8 cellular contexts compared by ENCODE assay signal in genomic region chr14:54564071-54564798, GRCh38. TPM values are rescaled to one million over a fixed set of nuclear protein-coding genes. Genes with fewer than 3 reads are reported as not detected.
DNase-seq lines count a peak whose midpoint lies in the region; ATAC-seq, FAIRE-seq and TF ChIP-seq lines count a peak whose summit lies in the region.

No MANE protein-coding gene starts in this region.

- H3K27me3 Mint-ChIP-seq in MCF 10A (ENCODE audit: insufficient read depth, unreplicated experiment), result no peaks in the 10 kb centered on the region

- H3K27ac ChIP-seq in HepG2 (ENCODE audit: extremely low read length, insufficient read depth, low read length) (peak overlapping the region; percentile 97), tibial nerve (peak overlapping the region; percentile 98 to 100 (median 100))

- H3K4me3 ChIP-seq in HepG2 (replicated peaks in 1 of 3; ENCODE audit: insufficient read depth in 1 of 3, low read depth in 2 of 3, low read length in 3 of 3), result peak overlapping the region; percentile 73 to 93 (median 89)
- H3K4me3 ChIP-seq in tibial nerve, result peak overlapping the region; percentile 60 to 92 (median 87)

- H3K9me3 ChIP-seq in HepG2 (ENCODE audit: low read length), result no peaks in the 10 kb centered on the region
- no peaks in the 10 kb centered on the region for H3K9me3 ChIP-seq in tibial nerve

- TF ChIP-seq RAD21 in HepG2 (CRISPR knock-in tag; IDR thresholded peaks at IDR 0.05), result peak; percentile 33; the same call in 1 of the 2 replicates

- peak overlapping the region; percentile 94 for H3K4me2 ChIP-seq in HepG2 (ENCODE audit: low read depth, low read length)

- peaks cover 5% of the 10 kb centered on the region for H3K4me1 Mint-ChIP-seq in MCF 10A (ENCODE audit: insufficient read depth, unreplicated experiment)

- peak; percentile 40; the same call in 1 of the 2 replicates for TF ChIP-seq CTCF in GM12874 (IDR thresholded peaks at IDR 0.05; ENCODE audit: insufficient read depth, low read depth, low read length)
- TF ChIP-seq CTCF in MCF 10A (IDR thresholded peaks at IDR 0.05; ENCODE audit: unreplicated experiment), result peak; percentile 79
- peak; percentile 69 for TF ChIP-seq CTCF in HepG2 (CRISPR knock-in tag; IDR thresholded peaks at IDR 0.05)
- peak; percentile 73 to 87 (median 81) for TF ChIP-seq CTCF in tibial nerve (IDR thresholded peaks at IDR 0.05)

- H4K20me1 ChIP-seq in HepG2 (ENCODE audit: insufficient read depth, low read length), result peaks cover 10% of the 10 kb centered on the region; the same call in 1 of the 2 replicates

- H3K9ac ChIP-seq in HepG2 (ENCODE audit: insufficient read depth, low read depth, low read length), result peak overlapping the region; percentile 96

- BruUV-seq in MCF 10A (replicated peaks; lab: Mats Ljungman, UMichigan), result no TSS peak
- BruUV-seq in HepG2 (replicated peaks; lab: Mats Ljungman, UMichigan), result no TSS peak

- ATAC-seq in HepG2 (no peak), GM18498 (IDR thresholded peaks at IDR 0.05; ENCODE audit: unreplicated experiment) (no peak)

- H3K36me3 ChIP-seq in HepG2 (replicated peaks in 1 of 2; ENCODE audit: control insufficient read depth in 1 of 2, insufficient read depth in 2 of 2, low read length in 2 of 2), result peaks cover 0 to 2% of the 10 kb centered on the region in 2 experiments; a peak in 1 of 5 replicates
- no peaks in the 10 kb centered on the region for H3K36me3 ChIP-seq in tibial nerve

- peak; percentile 79 for FAIRE-seq in HepG2 (lab: Jason Lieb, UNC)

- CTCF ChIA-PET in MCF 10A (lab: Yijun Ruan, JAX), result interaction anchor here (0.6 to 8.6 kb wide), 38 partner anchors 10 to 509 kb away, joined by 3 to 113 read pairs (median 4); no protein-coding TSS in a partner anchor
- CTCF ChIA-PET in HepG2 (lab: Yijun Ruan, JAX; ENCODE audit: low intra/inter-chr PET ratio, low total read pairs), result interaction anchor here (0.6 to 5.1 kb wide), 7 partner anchors 79 to 293 kb away, joined by 3 to 39 read pairs (median 5); no protein-coding TSS in a partner anchor

- H3K9me3 Mint-ChIP-seq in MCF 10A (ENCODE audit: unreplicated experiment), result no peaks in the 10 kb centered on the region

- intact Hi-C loops in MCF 10A (cut with micrococcal nuclease), result loop anchor here (1.0 to 10.0 kb wide), 4 partner anchors 209 to 601 kb away; no protein-coding TSS in a partner anchor
- intact Hi-C loops in HepG2 (cut with micrococcal nuclease; ENCODE audit: unreplicated experiment), result loop anchor here (1.0 to 10.0 kb wide), 4 partner anchors 127 to 341 kb away; partner anchors contain the start of gene GCH1

- H3K36me3 Mint-ChIP-seq in MCF 10A (ENCODE audit: insufficient read depth, unreplicated experiment), result no peaks in the 10 kb centered on the region

- in situ Hi-C loops in HepG2 (cut with HindIII; ENCODE audit: extremely low pct_ligation_motif_present, low pct_unique_long_range_greater_than_20kb), result loop anchor here (10.0 kb wide), 1 partner anchor 241 kb away; no protein-coding TSS in a partner anchor

- WGBS in HepG2 (ENCODE audit: low lambda C conversion rate), result 1% methylated on average over 9 of the region's 9 CpGs
- 10 to 13% methylated on average over 9 of the region's 9 CpGs for WGBS in tibial nerve, 2 donors

- peak overlapping the region; percentile 87 for H3K4me3 Mint-ChIP-seq in MCF 10A (ENCODE audit: unreplicated experiment)

- H3K79me2 ChIP-seq in HepG2 (ENCODE audit: insufficient read depth, low read length), result peaks cover 25% of the 10 kb centered on the region

- POLR2A ChIA-PET in MCF 10A (lab: Yijun Ruan, JAX) (interaction anchor here (0.5 to 6.3 kb wide), 17 partner anchors 61 to 513 kb away, joined by 3 to 95 read pairs (median 4); partner anchors contain the start of genes SOCS4 and WDHD1), HepG2 (lab: Yijun Ruan, JAX) (interaction anchor here (0.7 to 4.5 kb wide), 13 partner anchors 10 to 240 kb away, joined by 3 to 35 read pairs (median 5); partner anchors contain the start of gene CGRRF1)

- H3K4me1 ChIP-seq in HepG2 (ENCODE audit: insufficient read depth, low read length) (peaks cover 13% of the 10 kb centered on the region), tibial nerve (peaks cover 0 to 26% (median 9%) of the 10 kb centered on the region in 4 donors)

- no peak for TF ChIP-seq EP300 in HepG2 (IDR thresholded peaks at IDR 0.05; ENCODE audit: low read depth in 2 of 2, low read length in 2 of 2)
- TF ChIP-seq EP300 in HepG2 (CRISPR knock-in tag; IDR thresholded peaks at IDR 0.05; ENCODE audit: borderline replicate concordance), result no peak
- no peak for TF ChIP-seq EP300 in tibial nerve (IDR thresholded peaks at IDR 0.05)

- H3K27ac Mint-ChIP-seq in MCF 10A (ENCODE audit: low read depth, unreplicated experiment), result no peak overlapping the region

- no peaks in the 10 kb centered on the region for H3K27me3 ChIP-seq in HepG2 (ENCODE audit: control insufficient read depth in 1 of 2, insufficient read depth in 2 of 2, low read length in 2 of 2)
- no peaks in the 10 kb centered on the region for H3K27me3 ChIP-seq in tibial nerve

- TF ChIP-seq POLR2A in HepG2 (IDR thresholded peaks at IDR 0.05; ENCODE audit: insufficient read depth in 1 of 2, low read depth in 2 of 2, low read length in 2 of 2) (no peak), tibial nerve (IDR thresholded peaks at IDR 0.05) (no peak)

- no peak overlapping the region for H2AFZ ChIP-seq in HepG2 (ENCODE audit: low read length)

- DNase-seq in AML-193 (lab: John Stamatoyannopoulos, UW) (peak; percentile 43 to 47), NCI-H2227 (lab: John Stamatoyannopoulos, UW; ENCODE audit: unreplicated experiment) (peak; percentile 49), MCF 10A (ENCODE audit: unreplicated experiment) (peak; percentile 57), HepG2 (ENCODE audit: low spot score) (peak; percentile 36), tibial nerve (ENCODE audit: low spot score in 2 of 2) (no peak)
- no peak for DNase-seq in NK-92 treated with Interleukin-12 subunit alpha and Interleukin-12 subunit beta, amount 100 ng/mL, for 24 hours (lab: John Stamatoyannopoulos, UW)

TF ChIP-seq in HepG2, 621 proteins besides CTCF, POLR2A, EP300 and RAD21 (continues in another document):
- TF ChIP-seq ZNF12 (CRISPR knock-in tag; IDR thresholded peaks at IDR 0.05) (no peak), PPARG (CRISPR knock-in tag; conservative IDR thresholded peaks at IDR 0.05) (0 out of 2 replicates have a peak, but pooled peaks have one; percentile 27)

RNA-seq across cellular contexts. Expression of gene SAMD4A, which starts 2.7 kb away (rescaled TPM):
- total RNA-seq in MCF 10A (2022) (60.6 and 63.5 TPM in 2 replicates), HepG2 (2016; rRNA removed; fragmentation: Illumina TruSeq; extraction: Trizol) (6.9 and 13.0 TPM in 2 replicates), tibial nerve (10 to 100 TPM; 39.8 to 53.3 (median 48.0) TPM)
- 38.3 and 41.9 TPM in 2 replicates for total RNA-seq in HepG2 (2016; cell fraction: cytosol; rRNA removed; fragmentation: Illumina TruSeq; extraction: Trizol; ENCODE audit: low read depth)
- 6.5 and 11.9 TPM in 2 replicates for total RNA-seq in HepG2 (2016; cell fraction: insoluble cytoplasmic fraction; rRNA removed; fragmentation: Illumina TruSeq; extraction: Trizol)
- 12.3 and 13.3 TPM in 2 replicates for total RNA-seq in HepG2 (2016; cell fraction: membrane; rRNA removed; fragmentation: Illumina TruSeq; extraction: Trizol)
- total RNA-seq in HepG2 (2016; cell fraction: nucleus; rRNA removed; fragmentation: Illumina TruSeq; extraction: Trizol), result 24.4 and 25.8 TPM in 2 replicates
- 11.7 and 11.8 TPM in 2 replicates for polyA plus RNA-seq in HepG2 (2011; rRNA removed)
- polyA plus RNA-seq in HepG2 (2011; cell fraction: cytosol; rRNA removed), result 4.9 and 6.1 TPM in 2 replicates
- 89.4 and 113 TPM in 2 replicates for polyA plus RNA-seq in HepG2 (2011; cell fraction: nucleus; rRNA removed)
- polyA plus RNA-seq in HepG2 (2012), result 22.3 and 23.9 TPM in 2 replicates
- polyA plus RNA-seq in HepG2 (2016; cell fraction: cytosol; fragmentation: Illumina TruSeq; extraction: Trizol; ENCODE audit: low read depth), result 1.5 and 1.9 TPM in 2 replicates
- 5.1 and 6.3 TPM in 2 replicates for polyA plus RNA-seq in HepG2 (2016; cell fraction: insoluble cytoplasmic fraction; fragmentation: Illumina TruSeq; extraction: Trizol; ENCODE audit: low read depth)
- 3.2 and 3.3 TPM in 2 replicates for polyA plus RNA-seq in HepG2 (2016; cell fraction: membrane; fragmentation: Illumina TruSeq; extraction: Trizol; ENCODE audit: low read depth)
- 31.5 and 34.6 TPM in 2 replicates for polyA plus RNA-seq in HepG2 (2016; cell fraction: nucleus; fragmentation: Illumina TruSeq; extraction: Trizol; ENCODE audit: insufficient read depth, low read depth)
- 3.0 and 40.6 TPM in 2 replicates for polyA minus RNA-seq in HepG2 (2011; rRNA and poly(A)+ RNA removed; ENCODE audit: low replicate concordance)
- 26.1 and 26.2 TPM in 2 replicates for polyA minus RNA-seq in HepG2 (2011; cell fraction: cytosol; rRNA and poly(A)+ RNA removed)
- 112 and 120 TPM in 2 replicates for polyA minus RNA-seq in HepG2 (2011; cell fraction: nucleus; rRNA and poly(A)+ RNA removed)

RNA-seq across cellular contexts. Expression of gene CGRRF1, which starts 54.5 kb away (rescaled TPM):
- total RNA-seq in MCF 10A (2022) (17.5 and 22.3 TPM in 2 replicates), HepG2 (2016; rRNA removed; fragmentation: Illumina TruSeq; extraction: Trizol) (13.3 and 18.2 TPM in 2 replicates), tibial nerve (10 to 100 TPM; 16.5 to 28.8 (median 21.2) TPM)
- total RNA-seq in HepG2 (2016; cell fraction: cytosol; rRNA removed; fragmentation: Illumina TruSeq; extraction: Trizol; ENCODE audit: low read depth), result 11.9 and 12.4 TPM in 2 replicates
- total RNA-seq in HepG2 (2016; cell fraction: insoluble cytoplasmic fraction; rRNA removed; fragmentation: Illumina TruSeq; extraction: Trizol), result 10.9 and 19.9 TPM in 2 replicates
- total RNA-seq in HepG2 (2016; cell fraction: membrane; rRNA removed; fragmentation: Illumina TruSeq; extraction: Trizol), result 18.6 and 21.2 TPM in 2 replicates
- 22.0 and 22.6 TPM in 2 replicates for total RNA-seq in HepG2 (2016; cell fraction: nucleus; rRNA removed; fragmentation: Illumina TruSeq; extraction: Trizol)
- polyA plus RNA-seq in HepG2 (2011; rRNA removed), result 11.3 and 16.8 TPM in 2 replicates
- polyA plus RNA-seq in HepG2 (2011; cell fraction: cytosol; rRNA removed), result 3.9 and 6.0 TPM in 2 replicates
- polyA plus RNA-seq in HepG2 (2011; cell fraction: nucleus; rRNA removed), result 6.8 and 7.7 TPM in 2 replicates
- polyA plus RNA-seq in HepG2 (2012), result 16.4 and 16.6 TPM in 2 replicates
- 13.1 and 14.1 TPM in 2 replicates for polyA plus RNA-seq in HepG2 (2016; cell fraction: cytosol; fragmentation: Illumina TruSeq; extraction: Trizol; ENCODE audit: low read depth)
- polyA plus RNA-seq in HepG2 (2016; cell fraction: insoluble cytoplasmic fraction; fragmentation: Illumina TruSeq; extraction: Trizol; ENCODE audit: low read depth), result 11.8 and 12.8 TPM in 2 replicates
- polyA plus RNA-seq in HepG2 (2016; cell fraction: membrane; fragmentation: Illumina TruSeq; extraction: Trizol; ENCODE audit: low read depth), result 15.1 and 15.3 TPM in 2 replicates
- polyA plus RNA-seq in HepG2 (2016; cell fraction: nucleus; fragmentation: Illumina TruSeq; extraction: Trizol; ENCODE audit: insufficient read depth, low read depth), result 25.5 and 30.7 TPM in 2 replicates
- 5.3 and 5.7 TPM in 2 replicates for polyA minus RNA-seq in HepG2 (2011; rRNA and poly(A)+ RNA removed; ENCODE audit: low replicate concordance)
- polyA minus RNA-seq in HepG2 (2011; cell fraction: cytosol; rRNA and poly(A)+ RNA removed), result 5.4 and 7.5 TPM in 2 replicates
- polyA minus RNA-seq in HepG2 (2011; cell fraction: nucleus; rRNA and poly(A)+ RNA removed), result 14.0 and 21.4 TPM in 2 replicates

Comparison
In these comparisons a context has a peak if more than half of its experiments do, and no peak if none do; other contexts are left out.
1. DNase-seq: peak in AML-193 (2 of 2), NCI-H2227 (single experiment), MCF 10A (single experiment) and HepG2 (single experiment); none in tibial nerve (0 of 2) and NK-92 treated with Interleukin-12 subunit alpha and Interleukin-12 subunit beta, amount 100 ng/mL, for 24 hours (single experiment).
2. Peak in every context shown above with its lines, with median percentiles within 50 percentile points of each other: CTCF ChIP-seq.